In the genomic region with DNA sequence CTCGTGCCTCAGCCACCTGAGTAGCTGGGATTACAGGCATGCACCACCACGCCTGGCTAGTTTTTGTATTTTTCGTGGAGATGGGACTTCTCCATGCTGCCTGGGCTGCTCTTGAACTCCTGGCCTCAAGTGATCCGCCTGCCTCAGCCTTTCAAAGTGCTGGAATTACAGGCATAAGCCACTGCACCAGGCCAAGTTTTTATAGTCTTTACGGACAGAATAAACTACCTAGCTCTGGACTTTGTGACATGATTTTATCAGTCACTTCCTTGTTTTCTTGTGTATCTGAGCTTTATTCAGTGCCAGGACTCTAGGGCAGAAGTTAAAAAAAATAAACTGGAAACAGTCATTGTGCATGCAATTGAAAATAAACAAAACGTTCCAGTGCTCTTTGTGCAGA, we compare ENCODE assay signal across 18 cellular contexts. TPM values are rescaled to one million over a fixed set of nuclear protein-coding genes. Genes with fewer than 3 reads are reported as not detected.
A peak's percentile ranks its signal among the peaks of the same experiment; 100 is the strongest.
DNase-seq lines count a peak whose midpoint lies in the region; ATAC-seq, FAIRE-seq and TF ChIP-seq lines count a peak whose summit lies in the region.
"Had no signal": no experiment of that assay in that cellular context is flagged by ENCODE, and none has a peak within 500 bp of the region (broad histone marks: within the 10 kb centered on the region; RNA-seq: fewer than 3 reads in every experiment).

No MANE protein-coding gene starts in this region.

- H3K27ac ChIP-seq in mesodermal cell (ENCODE audit: low read depth, low read length, severe bottlenecking) (peak overlapping the region; percentile 5), thyroid gland (peak overlapping the region; percentile 65 to 91 (median 81)), Karpas-422 (ENCODE audit: low read length) (no peak overlapping the region)
- H3K27ac ChIP-seq: A549 had no signal

- ATAC-seq in activated CD4-positive, CD25-positive, alpha-beta regulatory T cell treated with anti-CD3 and anti-CD28 coated beads, Interleukin-2, amount 50 U/mL, for 24 hours, result no peak
- ATAC-seq: A549, PC-3 had no signal

- no peak overlapping the region for H2AFZ ChIP-seq in Karpas-422 (ENCODE audit: low read length)

- no peak for TF ChIP-seq CTCF in thyroid gland (IDR thresholded peaks at IDR 0.05)

- no peaks in the 10 kb centered on the region for H3K79me2 ChIP-seq in Karpas-422 (ENCODE audit: low read length)

- no peak for TF ChIP-seq POLR2A in thyroid gland (IDR thresholded peaks at IDR 0.05)

- FAIRE-seq in colon (lab: Jason Lieb, UNC), result peak; percentile 75
- FAIRE-seq: A549, GM12891 had no signal

- H4K20me1 ChIP-seq in Karpas-422 (ENCODE audit: insufficient read depth, low read depth, low read length), result no peaks in the 10 kb centered on the region

- H3K9me3 ChIP-seq in mesodermal cell (ENCODE audit: control insufficient read depth, low read length) (no peaks in the 10 kb centered on the region), thyroid gland (no peaks in the 10 kb centered on the region), Karpas-422 (ENCODE audit: low read length) (no peaks in the 10 kb centered on the region)
- H3K9me3 ChIP-seq: A549 had no signal

- no peaks in the 10 kb centered on the region for H3K27me3 ChIP-seq in thyroid gland
- no peaks in the 10 kb centered on the region for H3K27me3 ChIP-seq in Karpas-422 (ENCODE audit: low read length)

- no peak overlapping the region for H3K9ac ChIP-seq in Karpas-422 (ENCODE audit: low read length)

- intact Hi-C loops in thyroid gland (cut with DNase I), result no loop called here

- no peaks in the 10 kb centered on the region for H3K9me2 ChIP-seq in Karpas-422 (replicated peaks; ENCODE audit: insufficient read depth, low read length)

- H3K4me1 ChIP-seq in mesodermal cell (ENCODE audit: control insufficient read depth, insufficient read depth, low read length, poor library complexity, severe bottlenecking), result no peaks in the 10 kb centered on the region
- H3K4me1 ChIP-seq in thyroid gland, result peaks cover 32 to 37% of the 10 kb centered on the region in 2 donors
- peaks cover 3% of the 10 kb centered on the region; the same call in 1 of the 2 replicates for H3K4me1 ChIP-seq in Karpas-422 (ENCODE audit: low read length)
- H3K4me1 ChIP-seq: A549 had no signal

- H3K36me3 ChIP-seq in mesodermal cell (ENCODE audit: control insufficient read depth, insufficient read depth, low read length), result no peaks in the 10 kb centered on the region
- H3K36me3 ChIP-seq in thyroid gland, result no peaks in the 10 kb centered on the region
- no peaks in the 10 kb centered on the region for H3K36me3 ChIP-seq in Karpas-422 (ENCODE audit: insufficient read depth, low read length)

- peak; percentile 19 for DNase-seq in NOMO-1 treated with DMSO at 0.1 percent for 48 hours (lab: John Stamatoyannopoulos, UW; ENCODE audit: unreplicated experiment)
- no peak for DNase-seq in NOMO-1 (lab: John Stamatoyannopoulos, UW; ENCODE audit: unreplicated experiment in 2 of 2)
- DNase-seq in thyroid gland, result peak; percentile 69 to 71
- DNase-seq in COLO668 (lab: John Stamatoyannopoulos, UW; ENCODE audit: unreplicated experiment), result no peak
- DNase-seq in Karpas-422, result no peak
- DNase-seq: activated naive CD4-positive, alpha-beta T cell; CD4-positive, CD25-positive, alpha-beta regulatory T cell; HFFc6; KBM-7; NCI-H1436 treated with DMSO at 0.1 percent for 48 hours; NCI-H510A; PC-3; stimulated activated CD4-positive, alpha-beta T cell treated with anti-CD3 and anti-CD28 coated beads, Interleukin-15, amount 100 ng/mL, for 24 hours had no signal

- WGBS in mesodermal cell (ENCODE audit: insufficient coverage in 2 of 2), 2 experiments, result 85 to 100% methylated on average over 5 to 6 of the region's 6 CpGs
- 25 to 35% methylated on average over 6 of the region's 6 CpGs for WGBS in thyroid gland, 2 donors

- no peak overlapping the region for H3K4me2 ChIP-seq in Karpas-422 (ENCODE audit: low read depth, low read length, poor library complexity, severe bottlenecking)
- H3K4me2 ChIP-seq: A549 had no signal

- no peak overlapping the region for H3K4me3 ChIP-seq in mesodermal cell (ENCODE audit: extremely low read depth, insufficient read depth, low read length, poor library complexity, severe bottlenecking)
- no peak overlapping the region for H3K4me3 ChIP-seq in thyroid gland (replicated peaks in 1 of 3)
- H3K4me3 ChIP-seq in Karpas-422 (ENCODE audit: low read length), result no peak overlapping the region
- H3K4me3 ChIP-seq: A549 had no signal

RNA-seq across cellular contexts. Expression of a gene that starts 46.7 kb away (rescaled TPM):
- polyA plus RNA-seq in mesodermal cell (2013, experiment 1 of 2), result 7.9 TPM
- 6.2 TPM for polyA plus RNA-seq in mesodermal cell (2013, experiment 2 of 2)
- total RNA-seq in thyroid gland, result 100 to 1,000 TPM in 1 of 4 donors, 10 to 100 TPM in 3; 89.7 to 126 (median 97.8) TPM
- 6.3 and 6.5 TPM in 2 replicates for total RNA-seq in Karpas-422 (2014; rRNA removed; shearing (Covaris generic); ENCODE audit: low replicate concordance)

Comparison
In these comparisons a context has a peak if more than half of its experiments do, and no peak if none do; other contexts are left out.
1. DNase-seq: peak in NOMO-1 treated with DMSO at 0.1 percent for 48 hours (single experiment) and thyroid gland (2 of 2); none in NOMO-1 (0 of 2), COLO668 (single experiment) and Karpas-422 (single experiment).
2. RNA of a gene that starts 46.7 kb away (total RNA-seq): 89.7 to 126 TPM in thyroid gland; 6.3 to 6.5 TPM in Karpas-422; every median in the first group is over 10 times any median in the second.